Comparison of ENCODE assay signal across 1 cellular context in the genomic region with DNA sequence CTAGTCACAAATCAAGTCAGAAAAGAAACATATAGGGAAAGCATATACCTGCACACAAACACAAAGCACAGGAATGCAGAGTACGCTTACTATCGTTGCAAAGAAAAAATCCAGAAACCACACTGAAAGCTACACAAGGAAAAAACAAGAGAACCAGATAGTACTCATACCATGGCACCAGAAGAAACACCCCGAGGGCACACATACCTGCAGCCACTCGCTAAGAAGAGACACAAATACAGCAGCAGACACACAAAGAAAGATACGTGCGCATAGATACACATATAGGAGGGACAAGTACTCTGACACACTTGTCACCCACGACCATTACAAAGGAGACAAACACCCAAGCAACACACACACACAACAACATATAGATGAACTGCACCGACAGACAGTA.
TF ChIP-seq lines count a peak whose summit lies in the region.

No MANE protein-coding gene starts in this region.

TF ChIP-seq in HepG2, 621 proteins besides CTCF, POLR2A, EP300 and RAD21:
- TF ChIP-seq BHLHE40 (IDR thresholded peaks at IDR 0.05; ENCODE audit: low read length) = no peak
- TF ChIP-seq ZNF678 (CRISPR knock-in tag; IDR thresholded peaks at IDR 0.05) = no peak
- no peak for TF ChIP-seq MYNN (CRISPR knock-in tag; IDR thresholded peaks at IDR 0.05; ENCODE audit: low read depth)
